Comparison of ENCODE assay signal across 25 cellular contexts in the genomic region with DNA sequence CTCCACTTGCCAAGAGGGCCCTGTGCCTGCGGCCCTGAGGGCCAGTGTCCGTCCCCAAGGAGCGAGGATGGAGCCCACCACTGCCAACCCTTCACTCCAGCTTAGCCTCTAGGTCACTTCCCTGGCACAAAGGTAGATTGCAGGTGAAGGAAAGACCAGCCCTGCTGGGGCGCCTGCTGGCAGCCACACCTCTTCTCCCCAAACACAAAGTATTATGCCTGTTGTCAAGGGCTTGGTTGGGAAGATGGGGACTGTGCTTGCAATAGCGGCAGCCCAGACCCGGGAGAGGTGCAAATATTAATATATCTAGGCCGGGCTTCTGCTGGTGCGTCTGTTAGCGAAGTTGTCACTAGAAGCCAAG. TPM values are rescaled to one million over a fixed set of nuclear protein-coding genes. Genes with fewer than 3 reads are reported as not detected.
"Had no signal": no experiment of that assay in that cellular context is flagged by ENCODE, and none has a peak within 500 bp of the region (broad histone marks: within the 10 kb centered on the region; RNA-seq: fewer than 3 reads in every experiment).

No MANE protein-coding gene starts in this region.

- ATAC-seq: activated T-cell treated with anti-CD3 and anti-CD28 coated beads, Interleukin-2, amount 50 U/mL, for 4 hours; effector memory CD8-positive, alpha-beta T cell; gastroesophageal sphincter; natural killer cell; stimulated activated memory B cell treated with anti-CD40 and anti-IgM and Interleukin-4, amounts not matched to agents 10 μg/mL and 1 μg/mL and 100 μg/mL, for 72 hours had no signal

- H3K27ac ChIP-seq: body of pancreas, esophagus muscularis mucosa, gastroesophageal sphincter, ovary, prostate gland, skin epidermis, suprapubic skin, transverse colon had no signal

- H3K4me3 Mint-ChIP-seq: activated naive CD4-positive, alpha-beta T cell treated with anti-CD3 and anti-CD28 coated beads for 36 hours; activated naive CD8-positive, alpha-beta T cell treated with anti-CD3 and anti-CD28 coated beads, Interleukin-2, amount 10 ng/mL, durations not matched to agents 7 days and 5 days; activated T-cell treated with anti-CD3 and anti-CD28 coated beads, Interleukin-2, amount 50 U/mL, for 4 hours; effector memory CD8-positive, alpha-beta T cell; natural killer cell; stimulated activated memory B cell treated with anti-CD40 and anti-IgM and Interleukin-4, amounts not matched to agents 10 μg/mL and 1 μg/mL and 100 μg/mL, for 72 hours; WTC11 had no signal

- H3K36me3 ChIP-seq: gastroesophageal sphincter, ovary, prostate gland, stomach, suprapubic skin, transverse colon had no signal

- H3K4me1 Mint-ChIP-seq: activated naive CD8-positive, alpha-beta T cell treated with anti-CD3 and anti-CD28 coated beads, Interleukin-2, amount 10 ng/mL, durations not matched to agents 7 days and 5 days; natural killer cell had no signal

- H3K27ac Mint-ChIP-seq: activated naive CD4-positive, alpha-beta T cell treated with anti-CD3 and anti-CD28 coated beads for 36 hours; activated naive CD8-positive, alpha-beta T cell treated with anti-CD3 and anti-CD28 coated beads, Interleukin-2, amount 10 ng/mL, durations not matched to agents 7 days and 5 days; activated T-helper 2 cell treated with anti-CD3 and anti-CD28 coated beads, Interferon-gamma antibody, Interleukin-2, Interleukin-4, amounts not matched to agents 10 μg/mL and 5 μg/mL and 100 μg/mL, durations not matched to agents 14 hours and 24 hours and 36 hours; effector memory CD8-positive, alpha-beta T cell; natural killer cell; stimulated activated memory B cell treated with anti-CD40 and anti-IgM and Interleukin-4, amounts not matched to agents 10 μg/mL and 1 μg/mL and 100 μg/mL, for 72 hours; WTC11 had no signal

- DNase-seq: activated CD8-positive, alpha-beta memory T cell treated with anti-CD3 and anti-CD28 coated beads, Interleukin-2, amount 50 U/mL, for 48 hours; activated naive CD4-positive, alpha-beta T cell treated with anti-CD3 and anti-CD28 coated beads for 36 hours; activated naive CD8-positive, alpha-beta T cell treated with anti-CD3 and anti-CD28 coated beads, Interleukin-2, amount 10 ng/mL, durations not matched to agents 7 days and 5 days; activated T-cell treated with anti-CD3 and anti-CD28 coated beads, Interleukin-2, amount 50 U/mL, for 4 hours; effector memory CD8-positive, alpha-beta T cell; hypothalamus; mammary epithelial cell; midbrain; natural killer cell; stimulated activated CD4-positive, alpha-beta T cell treated with anti-CD3 and anti-CD28 coated beads, Interleukin-1b, Interleukin-23, amount 100 ng/mL, for 48 hours; T1000; transverse colon had no signal

- H3K36me3 Mint-ChIP-seq: activated naive CD8-positive, alpha-beta T cell treated with anti-CD3 and anti-CD28 coated beads, Interleukin-2, amount 10 ng/mL, durations not matched to agents 7 days and 5 days; natural killer cell; stimulated activated memory B cell treated with anti-CD40 and anti-IgM and Interleukin-4, amounts not matched to agents 10 μg/mL and 1 μg/mL and 100 μg/mL, for 72 hours; WTC11 had no signal

- H3K9me3 ChIP-seq: body of pancreas, esophagus muscularis mucosa, gastroesophageal sphincter, ovary, prostate gland, stomach, suprapubic skin, transverse colon had no signal

- H3K4me3 ChIP-seq: body of pancreas, esophagus muscularis mucosa, gastroesophageal sphincter, ovary, prostate gland, skin epidermis, suprapubic skin, transverse colon had no signal

- H3K4me1 ChIP-seq: gastroesophageal sphincter, prostate gland, suprapubic skin, transverse colon had no signal

- H3K9me3 Mint-ChIP-seq: activated naive CD4-positive, alpha-beta T cell treated with anti-CD3 and anti-CD28 coated beads for 36 hours; activated naive CD8-positive, alpha-beta T cell treated with anti-CD3 and anti-CD28 coated beads, Interleukin-2, amount 10 ng/mL, durations not matched to agents 7 days and 5 days; activated T-cell treated with anti-CD3 and anti-CD28 coated beads, Interleukin-2, amount 50 U/mL, for 4 hours; activated T-helper 2 cell treated with anti-CD3 and anti-CD28 coated beads, Interferon-gamma antibody, Interleukin-2, Interleukin-4, amounts not matched to agents 10 μg/mL and 5 μg/mL and 100 μg/mL, durations not matched to agents 14 hours and 24 hours and 36 hours; effector memory CD8-positive, alpha-beta T cell; natural killer cell; stimulated activated memory B cell treated with anti-CD40 and anti-IgM and Interleukin-4, amounts not matched to agents 10 μg/mL and 1 μg/mL and 100 μg/mL, for 72 hours; WTC11 had no signal

- H3K27me3 ChIP-seq: body of pancreas, ovary had no signal

RNA-seq across cellular contexts. Expression of a gene that starts 7.7 kb away (rescaled TPM):
- total RNA-seq: activated CD8-positive, alpha-beta memory T cell treated with anti-CD3 and anti-CD28 coated beads for 36 hours; activated naive CD4-positive, alpha-beta T cell treated with anti-CD3 and anti-CD28 coated beads for 36 hours; activated naive CD8-positive, alpha-beta T cell treated with anti-CD3 and anti-CD28 coated beads, Interleukin-2, amount 10 ng/mL, durations not matched to agents 7 days and 5 days; activated T-cell treated with anti-CD3 and anti-CD28 coated beads, Interleukin-2, amount 50 U/mL, for 4 hours; activated T-helper 2 cell treated with anti-CD3 and anti-CD28 coated beads, Interferon-gamma antibody, Interleukin-2, Interleukin-4, amounts not matched to agents 10 μg/mL and 5 μg/mL and 100 μg/mL, durations not matched to agents 14 hours and 24 hours and 36 hours; natural killer cell; suprapubic skin; T-helper 1 cell treated with Interleukin-12 subunit alpha and Interleukin-12 subunit beta and Interleukin-4 antibody, amounts not matched to agents 30 ng/mL and 1 ng/mL, for 36 hours had no signal
